ENCODE assay signal across 18 cellular contexts in genomic region chr9:134937566-134938345, GRCh38. TPM values are rescaled to one million over a fixed set of nuclear protein-coding genes. Genes with fewer than 3 reads are reported as not detected.
DNase-seq lines count a peak whose midpoint lies in the region; ATAC-seq and TF ChIP-seq lines count a peak whose summit lies in the region.
"Had no signal": no experiment of that assay in that cellular context is flagged by ENCODE, and none has a peak within 500 bp of the region (broad histone marks: within the 10 kb centered on the region; RNA-seq: fewer than 3 reads in every experiment).

No MANE protein-coding gene starts in this region.

- ATAC-seq in GM21360 (IDR thresholded peaks at IDR 0.05; ENCODE audit: unreplicated experiment) = no peak
- ATAC-seq: GM23338 had no signal

- H3K36me3 Mint-ChIP-seq in chondrocyte (ENCODE audit: low read depth) = no peaks in the 10 kb centered on the region

- TF ChIP-seq CTCF in GM12865 (IDR thresholded peaks at IDR 0.05; ENCODE audit: insufficient read depth, low read depth, low read length, missing control alignments) (no peak), chondrocyte (IDR thresholded peaks at IDR 0.05) (no peak), osteoblast (IDR thresholded peaks at IDR 0.05; ENCODE audit: extremely low read depth, low read depth, low read length) (no peak)

- no peak overlapping the region for H2AFZ ChIP-seq in osteoblast (ENCODE audit: low read length)
- H2AFZ ChIP-seq: GM23338 had no signal

- no peaks in the 10 kb centered on the region for H3K79me2 ChIP-seq in osteoblast (ENCODE audit: insufficient read depth, low read length)

- no peaks in the 10 kb centered on the region for H3K9me3 ChIP-seq in NT2/D1 (ENCODE audit: insufficient read depth, low read length)
- no peaks in the 10 kb centered on the region for H3K9me3 ChIP-seq in osteoblast (ENCODE audit: low read depth, low read length)
- H3K9me3 ChIP-seq: SJSA1 had no signal

- no peak overlapping the region for H3K4me3 Mint-ChIP-seq in chondrocyte (ENCODE audit: unreplicated experiment)
- H3K4me3 Mint-ChIP-seq: GM23338 had no signal

- peaks cover 55% of the 10 kb centered on the region for H3K27me3 Mint-ChIP-seq in chondrocyte (ENCODE audit: low read depth)

- H4K20me1 ChIP-seq in osteoblast (ENCODE audit: insufficient read depth, low read length) = no peaks in the 10 kb centered on the region

- H3K4me3 ChIP-seq in GM12865 (ENCODE audit: low read depth, low read length) = no peak overlapping the region
- H3K4me3 ChIP-seq in NT2/D1 (ENCODE audit: insufficient read length, low read depth) = no peak overlapping the region
- H3K4me3 ChIP-seq in osteoblast (ENCODE audit: insufficient read depth, low read length) = no peak overlapping the region
- H3K4me3 ChIP-seq: GM23338, SJSA1 had no signal

- no peak overlapping the region for H3K27ac ChIP-seq in osteoblast (ENCODE audit: low read depth, low read length)
- H3K27ac ChIP-seq: SJSA1 had no signal

- H3K4me1 ChIP-seq in NT2/D1 (ENCODE audit: insufficient read depth, insufficient read length) (peaks cover 22% of the 10 kb centered on the region), osteoblast (ENCODE audit: insufficient read depth, low read length) (no peaks in the 10 kb centered on the region)
- H3K4me1 ChIP-seq: SJSA1 had no signal

- peak; percentile 33 for DNase-seq in GM12865 (ENCODE audit: low read depth)
- no peak for DNase-seq in NT2/D1 (ENCODE audit: low read depth, low spot score)
- DNase-seq in chondrocyte (ENCODE audit: low spot score) = peak; percentile 72
- peak; percentile 81 for DNase-seq in osteoblast (ENCODE audit: insufficient read length, low spot score, missing footprints)
- no peak for DNase-seq in iPS-NIHi11 (ENCODE audit: low spot score)
- DNase-seq in NCI-H2081 treated with DMSO at 0.1 percent for 48 hours (lab: John Stamatoyannopoulos, UW) = no peak
- no peak for DNase-seq in HuH-7 (ENCODE audit: low spot score)
- DNase-seq: ACHN, KG1, NCI-H1092, NCI-H1694, NCI-H446, NCI-H748 treated with DMSO at 0.1 percent for 48 hours had no signal

- no peaks in the 10 kb centered on the region for H3K27me3 ChIP-seq in NT2/D1 (ENCODE audit: insufficient read depth, insufficient read length)
- H3K27me3 ChIP-seq in osteoblast (ENCODE audit: insufficient read depth, low read length) = peaks cover 47% of the 10 kb centered on the region

- peak overlapping the region; percentile 57 for H3K9ac ChIP-seq in NT2/D1 (ENCODE audit: insufficient read length, low read depth)

- no peak overlapping the region for H3K27ac Mint-ChIP-seq in chondrocyte (ENCODE audit: unreplicated experiment)
- H3K27ac Mint-ChIP-seq: GM23338 had no signal

- no peak overlapping the region for H3K4me2 ChIP-seq in osteoblast (ENCODE audit: insufficient read depth, low read length)
- H3K4me2 ChIP-seq: GM23338 had no signal

- H3K9me3 Mint-ChIP-seq in chondrocyte (ENCODE audit: low read depth) = no peaks in the 10 kb centered on the region
- H3K9me3 Mint-ChIP-seq: GM23338 had no signal

- H3K36me3 ChIP-seq in NT2/D1 (ENCODE audit: insufficient read depth, insufficient read length, low read length) (no peaks in the 10 kb centered on the region), osteoblast (ENCODE audit: insufficient read depth, low read length) (no peaks in the 10 kb centered on the region)
- H3K36me3 ChIP-seq: SJSA1 had no signal

- H3K4me1 Mint-ChIP-seq in chondrocyte (ENCODE audit: low read depth) = no peaks in the 10 kb centered on the region

RNA-seq across cellular contexts. Expression of gene FCN1, which starts 20.0 kb away (rescaled TPM):
- total RNA-seq in chondrocyte (not detected in 3 replicates), osteoblast (not detected in 2 replicates)
- total RNA-seq: GM23338, M059J, RPMI7951, SJSA1 had no signal

RNA-seq across cellular contexts. Expression of gene FCN2, which starts 57.1 kb away (rescaled TPM):
- total RNA-seq in chondrocyte (not detected in 3 replicates), osteoblast (not detected in 2 replicates)
- total RNA-seq: GM23338, M059J, RPMI7951, SJSA1 had no signal

Comparison
In these comparisons a context has a peak if more than half of its experiments do, and no peak if none do; other contexts are left out.
1. DNase-seq: peak in GM12865 (single experiment), chondrocyte (single experiment) and osteoblast (single experiment); none in NT2/D1 (single experiment), iPS-NIHi11 (single experiment), NCI-H2081 treated with DMSO at 0.1 percent for 48 hours (single experiment) and HuH-7 (single experiment).